ENCODE assay signal across 8 cellular contexts in genomic region chr6:99602519-99603420, GRCh38. TPM values are rescaled to one million over a fixed set of nuclear protein-coding genes. Genes with fewer than 3 reads are reported as not detected.
DNase-seq lines count a peak whose midpoint lies in the region; ATAC-seq and TF ChIP-seq lines count a peak whose summit lies in the region.

No MANE protein-coding gene starts in this region.

- no peak for TF ChIP-seq CTCF in cardiac muscle cell (IDR thresholded peaks at IDR 0.05; ENCODE audit: low read depth, low read length)
- no peak for TF ChIP-seq CTCF in WTC11 (IDR thresholded peaks at IDR 0.05)
- no peak for TF ChIP-seq CTCF in lower lobe of right lung (IDR thresholded peaks at IDR 0.05)
- TF ChIP-seq CTCF in endothelial cell (IDR thresholded peaks at IDR 0.05; ENCODE audit: unreplicated experiment): no peak

- peaks cover 43% of the 10 kb centered on the region for H3K4me1 Mint-ChIP-seq in WTC11
- H3K4me1 Mint-ChIP-seq in endothelial cell (ENCODE audit: unreplicated experiment): peaks cover 7% of the 10 kb centered on the region

- ATAC-seq in WTC11: 0 out of 2 replicates have a peak, but pooled peaks have one; percentile 1
- peak in 1 of 2 donors; percentile 16 for ATAC-seq in lower lobe of right lung
- ATAC-seq in GM21576 (IDR thresholded peaks at IDR 0.05; ENCODE audit: unreplicated experiment): no peak
- no peak for ATAC-seq in HG03571 (IDR thresholded peaks at IDR 0.05; ENCODE audit: unreplicated experiment)

- H3K27me3 Mint-ChIP-seq in WTC11 (ENCODE audit: low read depth) (peaks cover 100% of the 10 kb centered on the region), endothelial cell (ENCODE audit: unreplicated experiment) (peaks cover 23% of the 10 kb centered on the region)

- peak overlapping the region; percentile 50 for H3K4me3 Mint-ChIP-seq in WTC11
- H3K4me3 Mint-ChIP-seq in endothelial cell (ENCODE audit: unreplicated experiment): no peak overlapping the region

- no peak overlapping the region for H3K27ac Mint-ChIP-seq in WTC11
- H3K27ac Mint-ChIP-seq in endothelial cell (ENCODE audit: unreplicated experiment): no peak overlapping the region

- POLR2A ChIA-PET in WTC11 (lab: Charles Lee): no interaction called here

- CTCF ChIA-PET in WTC11 (lab: Charles Lee): interaction anchor here (0.5 to 3.0 kb wide), 7 partner anchors 11 to 181 kb away, joined by 3 to 34 read pairs (median 5); partner anchors contain the start of gene CCNC

- no peaks in the 10 kb centered on the region for H3K36me3 ChIP-seq in cardiac muscle cell
- H3K36me3 ChIP-seq in lower lobe of right lung: no peaks in the 10 kb centered on the region
- no peaks in the 10 kb centered on the region for H3K36me3 ChIP-seq in urinary bladder (ENCODE audit: insufficient read depth)

- no peaks in the 10 kb centered on the region for H3K9me3 ChIP-seq in cardiac muscle cell (ENCODE audit: low read depth)
- H3K9me3 ChIP-seq in lower lobe of right lung: no peaks in the 10 kb centered on the region

- H3K4me3 ChIP-seq in cardiac muscle cell (peak overlapping the region; percentile 16), lower lobe of right lung (peak overlapping the region; percentile 43), urinary bladder (ENCODE audit: low read depth, low read length) (peak overlapping the region; percentile 6)

- intact Hi-C loops in cardiac septum (cut with DNase I) (loop anchor here (10.0 kb wide), 1 partner anchor 142 kb away; no protein-coding TSS in a partner anchor), lower lobe of right lung (cut with DNase I) (no loop called here)

- peaks cover 100% of the 10 kb centered on the region for H3K27me3 ChIP-seq in cardiac muscle cell
- H3K27me3 ChIP-seq in lower lobe of right lung (ENCODE audit: low read depth): peaks cover 99% of the 10 kb centered on the region

- WGBS in urinary bladder: 4% methylated on average over 54 of the region's 54 CpGs

- H3K27ac ChIP-seq in cardiac muscle cell (no peak overlapping the region), lower lobe of right lung (no peak overlapping the region), urinary bladder (ENCODE audit: low read depth) (no peak overlapping the region)

- DNase-seq in cardiac muscle cell (ENCODE audit: low read depth in 1 of 2, low spot score in 1 of 2): no peak
- DNase-seq in cardiac septum (ENCODE audit: low spot score): no peak
- peak; percentile 46 for DNase-seq in WTC11 (ENCODE audit: low spot score)
- peak; percentile 45 for DNase-seq in lower lobe of right lung
- no peak for DNase-seq in endothelial cell (ENCODE audit: low spot score)

- no peaks in the 10 kb centered on the region for H3K36me3 Mint-ChIP-seq in WTC11
- H3K36me3 Mint-ChIP-seq in endothelial cell (ENCODE audit: low read depth, unreplicated experiment): no peaks in the 10 kb centered on the region

- H3K4me1 ChIP-seq in cardiac muscle cell (ENCODE audit: low read depth) (peaks cover 7% of the 10 kb centered on the region), lower lobe of right lung (peaks cover 25% of the 10 kb centered on the region), urinary bladder (ENCODE audit: insufficient read depth) (no peaks in the 10 kb centered on the region)

- H3K9me3 Mint-ChIP-seq in WTC11 (no peaks in the 10 kb centered on the region), endothelial cell (ENCODE audit: unreplicated experiment) (no peaks in the 10 kb centered on the region)

TF ChIP-seq in WTC11, 78 proteins besides CTCF, POLR2A, EP300 and RAD21 (continues in another document):
- no peak for TF ChIP-seq USF2 (CRISPR knock-in tag; IDR thresholded peaks at IDR 0.05)
- no peak for TF ChIP-seq RORB (CRISPR knock-in tag; IDR thresholded peaks at IDR 0.05)
- no peak for TF ChIP-seq ZNF416 (CRISPR knock-in tag; IDR thresholded peaks at IDR 0.05)
- no peak for TF ChIP-seq NR3C1 (CRISPR knock-in tag; conservative IDR thresholded peaks at IDR 0.05; ENCODE audit: low read depth)
- TF ChIP-seq MXD4 (CRISPR knock-in tag; IDR thresholded peaks at IDR 0.05; ENCODE audit: borderline replicate concordance): no peak
- TF ChIP-seq ETV6 (CRISPR knock-in tag; IDR thresholded peaks at IDR 0.05): no peak
- TF ChIP-seq, protein P1, sequence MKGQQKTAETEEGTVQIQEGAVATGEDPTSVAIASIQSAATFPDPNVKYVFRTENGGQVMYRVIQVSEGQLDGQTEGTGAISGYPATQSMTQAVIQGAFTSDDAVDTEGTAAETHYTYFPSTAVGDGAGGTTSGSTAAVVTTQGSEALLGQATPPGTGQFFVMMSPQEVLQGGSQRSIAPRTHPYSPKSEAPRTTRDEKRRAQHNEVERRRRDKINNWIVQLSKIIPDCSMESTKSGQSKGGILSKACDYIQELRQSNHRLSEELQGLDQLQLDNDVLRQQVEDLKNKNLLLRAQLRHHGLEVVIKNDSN (CRISPR knock-in tag; IDR thresholded peaks at IDR 0.05): no peak
- TF ChIP-seq TEAD1 (CRISPR knock-in tag; IDR thresholded peaks at IDR 0.05): no peak
- no peak for TF ChIP-seq MAX (CRISPR knock-in tag; IDR thresholded peaks at IDR 0.05)
- TF ChIP-seq ATF3 (CRISPR knock-in tag; conservative IDR thresholded peaks at IDR 0.05): no peak
- TF ChIP-seq SOX15 (CRISPR knock-in tag; IDR thresholded peaks at IDR 0.05): no peak
- no peak for TF ChIP-seq NFE2L1 (CRISPR knock-in tag; IDR thresholded peaks at IDR 0.05)
- TF ChIP-seq, protein P2, sequence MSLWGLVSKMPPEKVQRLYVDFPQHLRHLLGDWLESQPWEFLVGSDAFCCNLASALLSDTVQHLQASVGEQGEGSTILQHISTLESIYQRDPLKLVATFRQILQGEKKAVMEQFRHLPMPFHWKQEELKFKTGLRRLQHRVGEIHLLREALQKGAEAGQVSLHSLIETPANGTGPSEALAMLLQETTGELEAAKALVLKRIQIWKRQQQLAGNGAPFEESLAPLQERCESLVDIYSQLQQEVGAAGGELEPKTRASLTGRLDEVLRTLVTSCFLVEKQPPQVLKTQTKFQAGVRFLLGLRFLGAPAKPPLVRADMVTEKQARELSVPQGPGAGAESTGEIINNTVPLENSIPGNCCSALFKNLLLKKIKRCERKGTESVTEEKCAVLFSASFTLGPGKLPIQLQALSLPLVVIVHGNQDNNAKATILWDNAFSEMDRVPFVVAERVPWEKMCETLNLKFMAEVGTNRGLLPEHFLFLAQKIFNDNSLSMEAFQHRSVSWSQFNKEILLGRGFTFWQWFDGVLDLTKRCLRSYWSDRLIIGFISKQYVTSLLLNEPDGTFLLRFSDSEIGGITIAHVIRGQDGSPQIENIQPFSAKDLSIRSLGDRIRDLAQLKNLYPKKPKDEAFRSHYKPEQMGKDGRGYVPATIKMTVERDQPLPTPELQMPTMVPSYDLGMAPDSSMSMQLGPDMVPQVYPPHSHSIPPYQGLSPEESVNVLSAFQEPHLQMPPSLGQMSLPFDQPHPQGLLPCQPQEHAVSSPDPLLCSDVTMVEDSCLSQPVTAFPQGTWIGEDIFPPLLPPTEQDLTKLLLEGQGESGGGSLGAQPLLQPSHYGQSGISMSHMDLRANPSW (CRISPR knock-in tag; conservative IDR thresholded peaks at IDR 0.05; ENCODE audit: low read depth): no peak

RNA-seq across cellular contexts. Expression of gene PRDM13, which starts 3.9 kb away (rescaled TPM):
- total RNA-seq in cardiac muscle cell (not detected in 2 replicates), cardiac septum (not detected), WTC11 (2021) (0.09 to 0.14 TPM (median 0.11 TPM) in 3 replicates), lower lobe of right lung (not detected), urinary bladder (not detected), endothelial cell (ENCODE audit: unreplicated experiment) (not detected)
- polyA plus RNA-seq in cardiac muscle cell (not detected in 2 replicates), urinary bladder (not detected)

RNA-seq across cellular contexts. Expression of gene CCNC, which starts 34.3 kb away (rescaled TPM):
- total RNA-seq in cardiac muscle cell: 38.7 and 39.7 TPM in 2 replicates
- polyA plus RNA-seq in cardiac muscle cell: 68.1 and 80.0 TPM in 2 replicates
- total RNA-seq in cardiac septum: 26.5 TPM
- total RNA-seq in WTC11 (2021): 82.2 to 93.1 TPM (median 86.8 TPM) in 3 replicates
- total RNA-seq in lower lobe of right lung: 41.6 TPM
- 106 TPM for total RNA-seq in urinary bladder
- 22.7 TPM for polyA plus RNA-seq in urinary bladder
- 70.0 TPM for total RNA-seq in endothelial cell (ENCODE audit: unreplicated experiment)

Comparison
In these comparisons a context has a peak if more than half of its experiments do, and no peak if none do; other contexts are left out.
1. DNase-seq: peak in WTC11 (single experiment) and lower lobe of right lung (single experiment); none in cardiac muscle cell (0 of 2), cardiac septum (single experiment) and endothelial cell (single experiment).
2. Peak in every context shown above with its lines, with median percentiles within 50 percentile points of each other: H3K4me3 ChIP-seq.